In the genomic region with DNA sequence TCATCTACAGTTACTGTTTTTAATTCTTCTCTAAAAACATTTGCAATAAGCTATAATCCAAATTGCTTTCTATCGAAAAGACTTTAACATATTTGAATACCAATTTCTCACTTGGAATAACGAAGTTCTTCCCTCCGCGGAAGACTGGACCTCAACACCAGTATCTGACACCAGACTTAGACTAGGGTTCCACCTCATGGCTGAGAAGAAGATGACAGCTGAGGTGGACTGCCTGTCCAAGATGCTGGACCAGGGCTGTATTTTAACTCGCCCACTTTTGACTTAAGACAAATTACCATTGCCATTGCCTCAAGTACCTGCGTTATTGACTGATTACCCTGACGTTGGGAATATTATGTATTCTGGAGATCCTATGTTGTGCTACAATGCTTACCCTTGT, we compare ENCODE assay signal across 10 cellular contexts. TPM values are rescaled to one million over a fixed set of nuclear protein-coding genes. Genes with fewer than 3 reads are reported as not detected.
DNase-seq lines count a peak whose midpoint lies in the region; ATAC-seq and TF ChIP-seq lines count a peak whose summit lies in the region.
"Had no signal": no experiment of that assay in that cellular context is flagged by ENCODE, and none has a peak within 500 bp of the region (broad histone marks: within the 10 kb centered on the region; RNA-seq: fewer than 3 reads in every experiment).

No MANE protein-coding gene starts in this region.

- H3K9me2 ChIP-seq in GM23338 (ENCODE audit: insufficient read depth) = no peaks in the 10 kb centered on the region
- H3K9me2 ChIP-seq in PC-3 (replicated peaks; ENCODE audit: low read length) = no peaks in the 10 kb centered on the region

- H4K20me1 ChIP-seq in GM23338 (replicated peaks; ENCODE audit: insufficient read depth) (no peaks in the 10 kb centered on the region), PC-3 (ENCODE audit: low read length) (no peaks in the 10 kb centered on the region)

- TF ChIP-seq CTCF in GM23338 (conservative IDR thresholded peaks at IDR 0.05; ENCODE audit: low read depth in 2 of 2) (peak; percentile 23 to 51; a peak in 2 of 4 replicates), PC-3 (conservative IDR thresholded peaks at IDR 0.05; ENCODE audit: low read depth, low read length) (peak; percentile 28; the same call in 1 of the 2 replicates), epithelial cell of proximal tubule (conservative IDR thresholded peaks at IDR 0.05; ENCODE audit: low read depth, low read length) (peak; percentile 44), psoas muscle (IDR thresholded peaks at IDR 0.05) (peak; percentile 59)

- no peaks in the 10 kb centered on the region for H3F3A ChIP-seq in GM23338 (replicated peaks; ENCODE audit: low read depth)
- H3F3A ChIP-seq in PC-3 (ENCODE audit: low read length, unreplicated experiment) = no peaks in the 10 kb centered on the region

- H3K27ac Mint-ChIP-seq in GM23338 = no peak overlapping the region

- POLR2A ChIA-PET in PC-3 (lab: Charles Lee; ENCODE audit: unreplicated experiment) = interaction anchor here (0.7 kb wide), 1 partner anchor 270 kb away, joined by 3 read pairs; no protein-coding TSS in a partner anchor

- H3K36me3 ChIP-seq in GM23338 (ENCODE audit: insufficient read depth) (no peaks in the 10 kb centered on the region), PC-3 (ENCODE audit: low read depth, low read length) (no peaks in the 10 kb centered on the region), psoas muscle (ENCODE audit: insufficient read depth in 1 of 2, low read depth in 1 of 2) (no peaks in the 10 kb centered on the region)

- WGBS in psoas muscle, 3 donors = 40 to 49% (median 44%) methylated on average over 7 of the region's 7 CpGs

- no peaks in the 10 kb centered on the region for H3K4me1 Mint-ChIP-seq in GM23338

- ATAC-seq in GM23338 (no peak), PC-3 (no peak), psoas muscle (peak; percentile 67 to 84 (median 78)), HG03095 (IDR thresholded peaks at IDR 0.05; ENCODE audit: unreplicated experiment) (no peak)

- H3K4me2 ChIP-seq in GM23338 (no peak overlapping the region), PC-3 (ENCODE audit: low read length) (no peak overlapping the region)

- no peaks in the 10 kb centered on the region for H3K27me3 Mint-ChIP-seq in GM23338 (ENCODE audit: insufficient read depth, low read depth, poor library complexity)

- H3K27me3 ChIP-seq in GM23338 (ENCODE audit: insufficient read depth) = no peaks in the 10 kb centered on the region
- H3K27me3 ChIP-seq in PC-3 (ENCODE audit: low read length) = no peaks in the 10 kb centered on the region
- H3K27me3 ChIP-seq in psoas muscle (ENCODE audit: insufficient read depth in 3 of 3, low read length in 2 of 3) = peaks cover 0 to 6% (median 3%) of the 10 kb centered on the region in 3 donors

- no peaks in the 10 kb centered on the region for H3K36me3 Mint-ChIP-seq in GM23338 (ENCODE audit: low read depth)

- no peak overlapping the region for H3K27ac ChIP-seq in GM23338 (ENCODE audit: low read depth)
- H3K27ac ChIP-seq in PC-3 (ENCODE audit: low read length) = no peak overlapping the region
- H3K27ac ChIP-seq in psoas muscle = no peak overlapping the region

- CTCF ChIA-PET in PC-3 (lab: Charles Lee) = no interaction called here

- no peak overlapping the region for H3K4me3 Mint-ChIP-seq in GM23338

- no peaks in the 10 kb centered on the region for H3K4me1 ChIP-seq in GM23338 (ENCODE audit: insufficient read depth)
- no peaks in the 10 kb centered on the region for H3K4me1 ChIP-seq in PC-3 (ENCODE audit: insufficient read depth, low read length)
- no peaks in the 10 kb centered on the region for H3K4me1 ChIP-seq in psoas muscle

- H3K79me2 ChIP-seq in GM23338 (replicated peaks; ENCODE audit: insufficient read depth) = no peaks in the 10 kb centered on the region
- H3K79me2 ChIP-seq in PC-3 (ENCODE audit: low read length) = no peaks in the 10 kb centered on the region

- H3K9me3 ChIP-seq in PC-3 (ENCODE audit: low read length) (no peaks in the 10 kb centered on the region), psoas muscle (no peaks in the 10 kb centered on the region)

- H3K4me3 ChIP-seq in GM23338 (no peak overlapping the region), PC-3 (ENCODE audit: low read length) (no peak overlapping the region), epithelial cell of proximal tubule (ENCODE audit: low read depth, low read length) (no peak overlapping the region), psoas muscle (no peak overlapping the region)

- no peak for DNase-seq in GM23338 (ENCODE audit: low spot score)
- DNase-seq in PC-3 = peak; percentile 3
- DNase-seq in epithelial cell of proximal tubule (ENCODE audit: low read depth) = no peak
- DNase-seq in psoas muscle = no peak
- DNase-seq in NCI-H1694 treated with DMSO at 0.1 percent for 48 hours (lab: John Stamatoyannopoulos, UW) = no peak
- DNase-seq in AG08396 (ENCODE audit: low spot score) = no peak
- no peak for DNase-seq in posterior vena cava (ENCODE audit: low spot score)
- DNase-seq: hypothalamus, nucleus accumbens had no signal

- BruUV-seq in PC-3 (replicated peaks; lab: Mats Ljungman, UMichigan) = no TSS peak

- H3K9me3 Mint-ChIP-seq in GM23338 = peaks cover 11% of the 10 kb centered on the region; the same call in 2 of the 3 replicates

- H3K9ac ChIP-seq in PC-3 (ENCODE audit: low read length) = no peak overlapping the region

- H2AFZ ChIP-seq in GM23338 (no peak overlapping the region), PC-3 (ENCODE audit: low read length) (no peak overlapping the region)

- intact Hi-C loops in PC-3 (cut with micrococcal nuclease) = no loop called here
- intact Hi-C loops in psoas muscle (cut with DNase I) = loop anchor here (5.0 to 10.0 kb wide), 2 partner anchors 160 to 362 kb away; no protein-coding TSS in a partner anchor
- intact Hi-C loops in posterior vena cava (cut with DNase I) = no loop called here

RNA-seq across cellular contexts. Expression of a gene that starts 34.1 kb away (rescaled TPM):
- 26.4 and 35.6 TPM in 2 replicates for total RNA-seq in GM23338 (2014; rRNA removed; shearing (Covaris generic))
- polyA plus RNA-seq in GM23338 (2016; fragmentation: Nextera tagmentation; extraction: Ambion mirVana) = 45.1 and 50.6 TPM in 2 replicates
- total RNA-seq in PC-3 (2014; rRNA removed) = 28.2 and 36.8 TPM in 2 replicates
- total RNA-seq in epithelial cell of proximal tubule = 38.3 and 43.6 TPM in 2 replicates
- 10 to 100 TPM; 44.7 to 54.5 (median 47.5) TPM for total RNA-seq in psoas muscle
- 100 to 1,000 TPM in 1 of 3 donors, 10 to 100 TPM in 2; 78.0 to 136 (median 81.4) TPM for polyA plus RNA-seq in psoas muscle
- total RNA-seq in posterior vena cava = 10 to 100 TPM; 31.8 to 34.9 TPM

RNA-seq across cellular contexts. Expression of a gene that starts 43.1 kb away (rescaled TPM):
- 21.6 and 29.6 TPM in 2 replicates for total RNA-seq in GM23338 (2014; rRNA removed; shearing (Covaris generic))
- polyA plus RNA-seq in GM23338 (2016; fragmentation: Nextera tagmentation; extraction: Ambion mirVana) = 12.7 and 14.4 TPM in 2 replicates
- 23.3 and 29.7 TPM in 2 replicates for total RNA-seq in PC-3 (2014; rRNA removed)
- 33.9 and 39.5 TPM in 2 replicates for total RNA-seq in epithelial cell of proximal tubule
- 10 to 100 TPM; 19.8 to 35.1 (median 23.2) TPM for total RNA-seq in psoas muscle
- 10 to 100 TPM; 23.8 to 40.9 (median 38.0) TPM for polyA plus RNA-seq in psoas muscle
- total RNA-seq in posterior vena cava = 10 to 100 TPM; 16.8 to 19.2 TPM

RNA-seq across cellular contexts. Expression of a gene that starts 43.2 kb away (rescaled TPM):
- total RNA-seq in GM23338 (2014; rRNA removed; shearing (Covaris generic)) = 57.8 and 58.8 TPM in 2 replicates
- polyA plus RNA-seq in GM23338 (2016; fragmentation: Nextera tagmentation; extraction: Ambion mirVana) = 48.6 and 51.6 TPM in 2 replicates
- total RNA-seq in PC-3 (2014; rRNA removed) = 76.1 and 87.1 TPM in 2 replicates
- total RNA-seq in epithelial cell of proximal tubule = 83.0 and 123 TPM in 2 replicates
- 10 to 100 TPM; 29.5 to 48.1 (median 38.9) TPM for total RNA-seq in psoas muscle
- polyA plus RNA-seq in psoas muscle = 10 to 100 TPM; 39.1 to 58.0 (median 45.2) TPM
- 10 to 100 TPM; 38.0 to 48.2 TPM for total RNA-seq in posterior vena cava

RNA-seq across cellular contexts. Expression of a gene that starts 51.6 kb away (rescaled TPM):
- total RNA-seq in GM23338 (2014; rRNA removed; shearing (Covaris generic)) = 1.6 and 3.2 TPM in 2 replicates
- polyA plus RNA-seq in GM23338 (2016; fragmentation: Nextera tagmentation; extraction: Ambion mirVana) (0.52 and 0.81 TPM in 2 replicates), psoas muscle (not detected)
- total RNA-seq in PC-3 (2014; rRNA removed) (not detected in 2 replicates), epithelial cell of proximal tubule (not detected in 2 replicates), psoas muscle (under 1 TPM in 1 of 4 donors, not detected in 3; 0.10 TPM), posterior vena cava (not detected)

Comparison
In these comparisons a context has a peak if more than half of its experiments do, and no peak if none do; other contexts are left out.
1. ATAC-seq: peak in psoas muscle (4 of 4); none in GM23338 (single experiment), PC-3 (single experiment) and HG03095 (single experiment).
2. intact Hi-C loops: an anchor here in psoas muscle (5.0 to 10.0 kb wide); none called in PC-3 and posterior vena cava.
3. Peak in every context shown above with its lines, with median percentiles within 50 percentile points of each other: CTCF ChIP-seq.